ENCODE assay signal across 22 cellular contexts in genomic region chr6:137475103-137475502, GRCh38. TPM values are rescaled to one million over a fixed set of nuclear protein-coding genes. Genes with fewer than 3 reads are reported as not detected.
DNase-seq lines count a peak whose midpoint lies in the region; ATAC-seq and TF ChIP-seq lines count a peak whose summit lies in the region.
"Had no signal": no experiment of that assay in that cellular context is flagged by ENCODE, and none has a peak within 500 bp of the region (broad histone marks: within the 10 kb centered on the region; RNA-seq: fewer than 3 reads in every experiment).

No MANE protein-coding gene starts in this region.

- DNase-seq in DND-41: no peak
- no peak for DNase-seq in HFF-Myc (ENCODE audit: extremely low read depth, low read depth)
- peak; percentile 27 for DNase-seq in mesendoderm
- DNase-seq in H4 (ENCODE audit: low spot score): no peak
- DNase-seq in GM10248 (ENCODE audit: extremely low spot score): no peak
- DNase-seq: activated CD4-positive, alpha-beta T cell treated with anti-CD3 and anti-CD28 coated beads, Interleukin-2, amount 10 ng/mL, durations not matched to agents 7 days and 5 days; activated naive CD4-positive, alpha-beta T cell; foreskin melanocyte; GM23248; naive thymus-derived CD4-positive, alpha-beta T cell; NCI-H1105 treated with DMSO at 0.1 percent for 48 hours; NCI-H524 treated with DMSO at 0.1 percent for 48 hours; pancreas; small intestine; stimulated activated CD8-positive, alpha-beta memory T cell treated with anti-CD3 and anti-CD28 coated beads, Interleukin-4, amount 100 ng/mL, for 48 hours; T1000 had no signal

- no peak overlapping the region for H3K4me3 ChIP-seq in DND-41 (ENCODE audit: low read depth in 1 of 2, low read length in 2 of 2)
- no peak overlapping the region for H3K4me3 ChIP-seq in HFF-Myc (replicated peaks; ENCODE audit: low read depth, low read length)
- H3K4me3 ChIP-seq in mesendoderm (ENCODE audit: low read length): no peak overlapping the region
- H3K4me3 ChIP-seq: BLaER1 treated with 17β-estradiol and CSF1 and Interleukin-3, amounts not matched to agents 10 nM and 100 nM; coronary artery; GM23248; pancreas; SJSA1; suprapubic skin had no signal

- no peak overlapping the region for H3K18ac ChIP-seq in mesendoderm (ENCODE audit: low read length)

- no peak overlapping the region for H3K23ac ChIP-seq in mesendoderm (ENCODE audit: low read length)

- H4K5ac ChIP-seq in mesendoderm (ENCODE audit: low read length): no peak overlapping the region

- peaks cover 14% of the 10 kb centered on the region for H3K4me1 ChIP-seq in DND-41 (ENCODE audit: insufficient read depth, low read length)
- H3K4me1 ChIP-seq in mesendoderm (ENCODE audit: control insufficient read depth, low read depth, low read length): no peaks in the 10 kb centered on the region
- H3K4me1 ChIP-seq: BLaER1 treated with 17β-estradiol and CSF1 and Interleukin-3, amounts not matched to agents 10 nM and 100 nM; pancreas; SJSA1; suprapubic skin had no signal

- H3K27me3 ChIP-seq in DND-41 (ENCODE audit: insufficient read depth, low read length, poor library complexity): no peaks in the 10 kb centered on the region
- H3K27me3 ChIP-seq in mesendoderm (ENCODE audit: insufficient read depth, low read length, poor library complexity): no peaks in the 10 kb centered on the region
- H3K27me3 ChIP-seq: BLaER1 treated with 17β-estradiol and CSF1 and Interleukin-3, amounts not matched to agents 10 nM and 100 nM; pancreas; SJSA1 had no signal

- H3K56ac ChIP-seq in mesendoderm (ENCODE audit: low read length): no peak overlapping the region

- no peak overlapping the region for H2BK120ac ChIP-seq in mesendoderm (ENCODE audit: low read depth, low read length)

- H2BK15ac ChIP-seq in mesendoderm (replicated peaks; ENCODE audit: low read depth): no peak overlapping the region

- WGBS in mesendoderm (ENCODE audit: extremely low coverage, insufficient coverage, low lambda C conversion rate): no CpG with 5 or more reads among the region's 2 CpGs

- H3K79me1 ChIP-seq in mesendoderm (ENCODE audit: low read length): no peaks in the 10 kb centered on the region

- H3K36me3 ChIP-seq in DND-41 (ENCODE audit: insufficient read depth, low read length): no peaks in the 10 kb centered on the region
- H3K36me3 ChIP-seq in mesendoderm (ENCODE audit: control insufficient read depth, insufficient read depth, low read length): no peaks in the 10 kb centered on the region
- H3K36me3 ChIP-seq: BLaER1 treated with 17β-estradiol and CSF1 and Interleukin-3, amounts not matched to agents 10 nM and 100 nM; pancreas; SJSA1; suprapubic skin had no signal

- no peak overlapping the region for H3K9ac ChIP-seq in DND-41 (ENCODE audit: low read depth, low read length)
- no peak overlapping the region for H3K9ac ChIP-seq in mesendoderm (ENCODE audit: low read length)
- H3K9ac ChIP-seq: BLaER1 treated with 17β-estradiol and CSF1 and Interleukin-3, amounts not matched to agents 10 nM and 100 nM; GM23248 had no signal

- no peaks in the 10 kb centered on the region for H3K9me3 ChIP-seq in DND-41 (ENCODE audit: insufficient read depth, low read length, severe bottlenecking)
- H3K9me3 ChIP-seq: BLaER1 treated with 17β-estradiol and CSF1 and Interleukin-3, amounts not matched to agents 10 nM and 100 nM; pancreas; SJSA1; suprapubic skin had no signal

- H4K8ac ChIP-seq in mesendoderm (ENCODE audit: low read depth, low read length): no peak overlapping the region

- H2BK5ac ChIP-seq in mesendoderm (ENCODE audit: low read length): no peak overlapping the region

- H3K79me2 ChIP-seq in DND-41 (ENCODE audit: insufficient read depth, low read length) (no peaks in the 10 kb centered on the region), mesendoderm (ENCODE audit: control insufficient read depth, insufficient read depth, low read length) (no peaks in the 10 kb centered on the region)

- H2AFZ ChIP-seq in DND-41 (ENCODE audit: low read depth, low read length): no peak overlapping the region
- H2AFZ ChIP-seq: GM23248 had no signal

- POLR2A ChIA-PET in GM10248 (lab: Yijun Ruan, JAX): no interaction called here

- H3K27ac ChIP-seq in DND-41 (ENCODE audit: low read length): no peak overlapping the region
- no peak overlapping the region for H3K27ac ChIP-seq in VCaP
- H3K27ac ChIP-seq in mesendoderm (ENCODE audit: low read depth, low read length): no peak overlapping the region
- H3K27ac ChIP-seq: BLaER1 treated with 17β-estradiol and CSF1 and Interleukin-3, amounts not matched to agents 10 nM and 100 nM; coronary artery; GM23248; pancreas; SJSA1; suprapubic skin had no signal

- H3K4me2 ChIP-seq in DND-41 (ENCODE audit: insufficient read depth, low read length) (no peak overlapping the region), mesendoderm (ENCODE audit: low read length) (no peak overlapping the region)
- H3K4me2 ChIP-seq: BLaER1 treated with 17β-estradiol and CSF1 and Interleukin-3, amounts not matched to agents 10 nM and 100 nM had no signal

- H2AK5ac ChIP-seq in mesendoderm (ENCODE audit: low read length): no peak overlapping the region

- no peaks in the 10 kb centered on the region for H4K20me1 ChIP-seq in DND-41 (ENCODE audit: insufficient read depth, low read length)
- H4K20me1 ChIP-seq: BLaER1 treated with 17β-estradiol and CSF1 and Interleukin-3, amounts not matched to agents 10 nM and 100 nM had no signal

- TF ChIP-seq CTCF in DND-41 (IDR thresholded peaks at IDR 0.05; ENCODE audit: borderline replicate concordance, extremely low read depth, low read length, poor library complexity, severe bottlenecking) (peak; percentile 42), HFF-Myc (IDR thresholded peaks at IDR 0.05; ENCODE audit: low read depth, low read length, missing control alignments) (peak; percentile 13), VCaP (conservative IDR thresholded peaks at IDR 0.05) (0 out of 2 replicates have a peak, but pooled peaks have one; percentile 7), GM10248 (IDR thresholded peaks at IDR 0.05; ENCODE audit: control extremely low read depth, extremely low read depth, low read depth, missing control alignments) (no peak)

- CTCF ChIA-PET in GM10248 (lab: Yijun Ruan, JAX): interaction anchor here (1.0 kb wide), 1 partner anchor 9 kb away, joined by 3 read pairs; no protein-coding TSS in a partner anchor

- ATAC-seq in DND-41 (ENCODE audit: insufficient read depth, low read depth): no peak
- ATAC-seq in GM18909 (IDR thresholded peaks at IDR 0.05; ENCODE audit: poor library complexity, unreplicated experiment): no peak
- ATAC-seq: naive thymus-derived CD4-positive, alpha-beta T cell; pancreas had no signal

- no peak overlapping the region for H3K4ac ChIP-seq in mesendoderm (ENCODE audit: low read depth, low read length)

RNA-seq across cellular contexts. Expression of gene OLIG3, which starts 19.1 kb away (rescaled TPM):
- 0.14 TPM for polyA plus RNA-seq in mesendoderm (2013, experiment 1 of 2)
- polyA plus RNA-seq in mesendoderm (2013, experiment 2 of 2): 0.06 TPM
- total RNA-seq in H4 (2014; rRNA removed; shearing (Covaris generic)): not detected in 2 replicates
- total RNA-seq: activated CD4-positive, alpha-beta T cell treated with anti-CD3 and anti-CD28 coated beads, Interleukin-2, amount 10 ng/mL, durations not matched to agents 7 days and 5 days; GM23248; naive thymus-derived CD4-positive, alpha-beta T cell; SJSA1 had no signal
- polyA plus RNA-seq: GM23248; naive thymus-derived CD4-positive, alpha-beta T cell; small intestine had no signal
